Comparison of ENCODE assay signal across 1 cellular context in genomic region chr6:41284726-41285125, GRCh38.
TF ChIP-seq lines count a peak whose summit lies in the region.

No MANE protein-coding gene starts in this region.

TF ChIP-seq in IMR-90, 13 proteins besides CTCF, POLR2A, EP300 and RAD21:
- no peak for TF ChIP-seq NFE2L2 (IDR thresholded peaks at IDR 0.05; ENCODE audit: low read depth, low read length)
- TF ChIP-seq CEBPB (IDR thresholded peaks at IDR 0.05; ENCODE audit: low read depth, low read length) = peak; percentile 30; the same call in 1 of the 2 replicates
